Comparison of ENCODE assay signal across 16 cellular contexts in the genomic region with DNA sequence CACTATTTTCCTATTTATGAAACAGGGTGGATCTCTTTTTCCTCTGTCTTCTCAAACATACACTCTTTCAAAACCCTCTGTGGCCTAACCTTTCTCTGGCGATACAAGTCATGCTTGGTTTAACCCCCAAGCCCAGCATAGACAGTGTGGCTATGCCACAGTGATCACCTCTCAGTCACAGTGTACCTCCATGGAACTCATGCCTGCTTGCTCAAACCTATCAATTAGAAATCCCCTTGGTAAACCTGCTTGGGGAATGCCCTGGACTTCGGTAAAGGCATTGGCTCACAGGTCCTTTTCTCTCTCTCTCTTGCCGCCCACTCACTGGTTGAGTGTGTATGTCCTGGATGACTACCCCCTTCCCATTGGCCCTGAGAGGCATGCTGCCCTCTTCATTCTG.
"Had no signal": no experiment of that assay in that cellular context is flagged by ENCODE, and none has a peak within 500 bp of the region (broad histone marks: within the 10 kb centered on the region; RNA-seq: fewer than 3 reads in every experiment).

No MANE protein-coding gene starts in this region.

- H3K27ac Mint-ChIP-seq: nephron had no signal

- H3K4me3 Mint-ChIP-seq: nephron had no signal

- ATAC-seq: heart right ventricle, left ventricle myocardium superior, right lobe of liver had no signal

- H3K27ac ChIP-seq: coronary artery, heart right ventricle, prostate gland, right lobe of liver, suprapubic skin, upper lobe of left lung had no signal

- H3K9me3 ChIP-seq: heart right ventricle, prostate gland, right lobe of liver, suprapubic skin, upper lobe of left lung had no signal

- H3K4me3 ChIP-seq: coronary artery, heart right ventricle, prostate gland, right lobe of liver, suprapubic skin, upper lobe of left lung had no signal

- DNase-seq: activated CD4-positive, CD25-positive, alpha-beta regulatory T cell; activated naive CD4-positive, alpha-beta T cell; caudate nucleus; effector CD4-positive, alpha-beta T cell; heart right ventricle; islet precursor cell; left ventricle myocardium superior; mesendoderm; right lobe of liver; stimulated activated naive CD4-positive, alpha-beta T cell; T-helper 1 cell; upper lobe of left lung had no signal

- H3K36me3 ChIP-seq: heart right ventricle, prostate gland, right lobe of liver, suprapubic skin, upper lobe of left lung had no signal

- H3K4me1 ChIP-seq: heart right ventricle, prostate gland, right lobe of liver, suprapubic skin, upper lobe of left lung had no signal

- H3K27me3 ChIP-seq: heart right ventricle, right lobe of liver, suprapubic skin, upper lobe of left lung had no signal
